Comparison of ENCODE assay signal across 14 cellular contexts in the genomic region with DNA sequence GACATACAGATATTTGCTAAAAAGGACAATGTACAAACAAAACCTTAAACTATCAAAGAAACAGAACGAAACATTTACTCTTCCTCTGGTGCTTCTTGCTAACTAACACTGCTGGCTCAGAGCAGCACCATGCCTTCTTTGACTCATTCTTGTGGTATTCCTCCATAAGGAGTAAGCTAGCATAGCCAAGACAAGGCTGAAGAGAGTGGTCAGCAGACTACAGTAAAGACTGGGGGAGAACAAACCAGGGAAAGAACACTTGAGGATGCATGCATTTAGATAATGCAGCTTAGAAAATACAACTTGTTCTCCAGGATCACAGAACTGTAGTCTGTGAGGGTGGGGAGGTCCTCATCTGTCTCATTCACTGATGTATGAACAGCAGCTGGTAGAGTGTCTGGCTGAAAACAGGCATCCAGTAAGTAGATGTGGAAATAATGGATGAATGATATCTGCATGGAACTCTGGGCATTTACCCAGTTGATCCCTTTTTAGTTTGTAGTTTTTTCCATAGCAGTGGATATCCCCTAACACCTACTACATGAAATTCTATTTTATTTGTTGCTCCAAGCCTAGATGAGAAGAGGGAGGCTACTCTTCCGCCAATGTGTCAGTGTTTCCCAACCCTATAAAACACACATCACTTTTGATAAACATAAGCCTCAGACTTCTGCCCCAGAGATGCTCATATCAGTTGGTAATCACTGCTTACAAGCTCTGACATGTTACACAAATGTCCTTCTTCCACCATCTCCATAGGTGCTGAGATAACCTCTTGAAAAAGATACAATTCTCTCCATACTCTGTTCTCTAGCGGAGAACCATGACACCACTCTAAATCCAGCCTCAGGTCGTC. TPM values are rescaled to one million over a fixed set of nuclear protein-coding genes. Genes with fewer than 3 reads are reported as not detected.
DNase-seq lines count a peak whose midpoint lies in the region; ATAC-seq and TF ChIP-seq lines count a peak whose summit lies in the region.
"Had no signal": no experiment of that assay in that cellular context is flagged by ENCODE, and none has a peak within 500 bp of the region (broad histone marks: within the 10 kb centered on the region; RNA-seq: fewer than 3 reads in every experiment).

No MANE protein-coding gene starts in this region.

- H4K20me1 ChIP-seq in hepatocyte (ENCODE audit: insufficient read depth, poor library complexity, severe bottlenecking), result peaks cover 3% of the 10 kb centered on the region

- intact Hi-C loops in activated CD8-positive, alpha-beta T cell treated with anti-CD3 and anti-CD28 coated beads for 36 hours (cut with micrococcal nuclease), result no loop called here

- peaks cover 20% of the 10 kb centered on the region for H3K4me1 Mint-ChIP-seq in activated T-cell treated with anti-CD3 and anti-CD28 coated beads, Interleukin-2, amount 50 U/mL, for 72 hours (ENCODE audit: low read depth)
- peaks cover 32% of the 10 kb centered on the region for H3K4me1 Mint-ChIP-seq in activated T-cell treated with anti-CD3 and anti-CD28 coated beads, Interleukin-2, amount 50 U/mL, for 4 hours (ENCODE audit: low read depth)
- peaks cover 20% of the 10 kb centered on the region for H3K4me1 Mint-ChIP-seq in activated CD8-positive, alpha-beta T cell treated with anti-CD3 and anti-CD28 coated beads for 36 hours (ENCODE audit: low read depth)

- DNase-seq in activated T-cell treated with anti-CD3 and anti-CD28 coated beads, Interleukin-2, amount 50 U/mL, for 72 hours, result no peak
- no peak for DNase-seq in activated T-cell treated with anti-CD3 and anti-CD28 coated beads, Interleukin-2, amount 50 U/mL, for 4 hours
- DNase-seq in astrocyte of the spinal cord (ENCODE audit: low read depth, low spot score), result peak; percentile 86
- peak; percentile 46 for DNase-seq in hepatocyte (ENCODE audit: low spot score)
- peak; percentile 52 for DNase-seq in stromal cell of bone marrow (ENCODE audit: low read depth)
- no peak for DNase-seq in midbrain (lab: John Stamatoyannopoulos, UW)
- DNase-seq in activated CD8-positive, alpha-beta T cell treated with anti-CD3 and anti-CD28 coated beads for 36 hours, result no peak
- DNase-seq in activated CD4-positive, alpha-beta T cell treated with anti-CD3 and anti-CD28 coated beads for 48 hours, result no peak
- DNase-seq: activated naive CD8-positive, alpha-beta T cell treated with anti-CD3 and anti-CD28 coated beads, Interleukin-2, amount 10 ng/mL, durations not matched to agents 7 days and 5 days; glutamatergic neuron; GOT3; mesendoderm had no signal

- no peak for ATAC-seq in activated T-cell treated with anti-CD3 and anti-CD28 coated beads, Interleukin-2, amount 50 U/mL, for 72 hours (replicated peaks in 1 of 2)
- ATAC-seq in activated T-cell treated with anti-CD3 and anti-CD28 coated beads, Interleukin-2, amount 50 U/mL, for 4 hours, result no peak
- ATAC-seq in activated CD8-positive, alpha-beta T cell treated with anti-CD3 and anti-CD28 coated beads for 36 hours, result no peak

- WGBS in hepatocyte (ENCODE audit: low lambda C conversion rate, missing lambda C conversion rate), result 81% methylated on average over 4 of the region's 4 CpGs

- no peaks in the 10 kb centered on the region for H3K27me3 ChIP-seq in hepatocyte

- H3K9me3 Mint-ChIP-seq in activated T-cell treated with anti-CD3 and anti-CD28 coated beads, Interleukin-2, amount 50 U/mL, for 72 hours, result peaks cover 0 to 5% of the 10 kb centered on the region in 2 donors
- H3K9me3 Mint-ChIP-seq in activated T-cell treated with anti-CD3 and anti-CD28 coated beads, Interleukin-2, amount 50 U/mL, for 4 hours, result peaks cover 13% of the 10 kb centered on the region
- H3K9me3 Mint-ChIP-seq in activated CD8-positive, alpha-beta T cell treated with anti-CD3 and anti-CD28 coated beads for 36 hours, result peaks cover 14% of the 10 kb centered on the region
- H3K9me3 Mint-ChIP-seq: activated naive CD8-positive, alpha-beta T cell treated with anti-CD3 and anti-CD28 coated beads, Interleukin-2, amount 10 ng/mL, durations not matched to agents 7 days and 5 days had no signal

- peak overlapping the region; percentile 20 for H3K27ac Mint-ChIP-seq in activated T-cell treated with anti-CD3 and anti-CD28 coated beads, Interleukin-2, amount 50 U/mL, for 72 hours
- H3K27ac Mint-ChIP-seq in activated CD8-positive, alpha-beta T cell treated with anti-CD3 and anti-CD28 coated beads for 36 hours, result no peak overlapping the region
- H3K27ac Mint-ChIP-seq: activated naive CD8-positive, alpha-beta T cell treated with anti-CD3 and anti-CD28 coated beads, Interleukin-2, amount 10 ng/mL, durations not matched to agents 7 days and 5 days had no signal

- no peaks in the 10 kb centered on the region for H3K9me2 ChIP-seq in hepatocyte (replicated peaks; ENCODE audit: insufficient read depth)

- no peaks in the 10 kb centered on the region for H3K9me3 ChIP-seq in hepatocyte (ENCODE audit: low read depth)

- POLR2A ChIA-PET in activated CD8-positive, alpha-beta T cell treated with anti-CD3 and anti-CD28 coated beads for 36 hours (lab: Charles Lee), result no interaction called here

- H3K36me3 Mint-ChIP-seq in activated T-cell treated with anti-CD3 and anti-CD28 coated beads, Interleukin-2, amount 50 U/mL, for 72 hours (ENCODE audit: insufficient read depth in 2 of 2), result peaks cover 20% of the 10 kb centered on the region in 2 donors
- H3K36me3 Mint-ChIP-seq in activated T-cell treated with anti-CD3 and anti-CD28 coated beads, Interleukin-2, amount 50 U/mL, for 4 hours (ENCODE audit: insufficient read depth), result peaks cover 77% of the 10 kb centered on the region
- peaks cover 77% of the 10 kb centered on the region for H3K36me3 Mint-ChIP-seq in activated CD8-positive, alpha-beta T cell treated with anti-CD3 and anti-CD28 coated beads for 36 hours (ENCODE audit: low read depth)

- no peak overlapping the region for H3K4me3 ChIP-seq in astrocyte of the spinal cord (ENCODE audit: low read depth, low read length)
- H3K4me3 ChIP-seq in hepatocyte, result no peak overlapping the region
- H3K4me3 ChIP-seq: A549, skin epidermis had no signal

- H3K4me2 ChIP-seq in hepatocyte, result no peak overlapping the region
- H3K4me2 ChIP-seq: A549 had no signal

- no peak overlapping the region for H3K4me3 Mint-ChIP-seq in activated T-cell treated with anti-CD3 and anti-CD28 coated beads, Interleukin-2, amount 50 U/mL, for 72 hours
- H3K4me3 Mint-ChIP-seq in activated T-cell treated with anti-CD3 and anti-CD28 coated beads, Interleukin-2, amount 50 U/mL, for 4 hours, result no peak overlapping the region
- H3K4me3 Mint-ChIP-seq in activated CD8-positive, alpha-beta T cell treated with anti-CD3 and anti-CD28 coated beads for 36 hours, result no peak overlapping the region
- H3K4me3 Mint-ChIP-seq: activated naive CD8-positive, alpha-beta T cell treated with anti-CD3 and anti-CD28 coated beads, Interleukin-2, amount 10 ng/mL, durations not matched to agents 7 days and 5 days had no signal

- H3K4me1 ChIP-seq in hepatocyte (ENCODE audit: insufficient read depth), result no peaks in the 10 kb centered on the region

- TF ChIP-seq CTCF in astrocyte of the spinal cord (IDR thresholded peaks at IDR 0.05; ENCODE audit: low read depth, low read length) (no peak), hepatocyte (IDR thresholded peaks at IDR 0.05; ENCODE audit: poor library complexity) (no peak)
- TF ChIP-seq CTCF in activated CD8-positive, alpha-beta T cell treated with anti-CD3 and anti-CD28 coated beads for 36 hours (IDR thresholded peaks at IDR 0.05), result no peak

- peak overlapping the region; percentile 85 for H3K27ac ChIP-seq in hepatocyte
- H3K27ac ChIP-seq: A549 had no signal

- in situ Hi-C loops in astrocyte of the spinal cord (cut with HindIII; ENCODE audit: low sequenced_read_pairs), result no loop called here

- H3K27me3 Mint-ChIP-seq in activated T-cell treated with anti-CD3 and anti-CD28 coated beads, Interleukin-2, amount 50 U/mL, for 72 hours (ENCODE audit: low read depth), result no peaks in the 10 kb centered on the region
- no peaks in the 10 kb centered on the region for H3K27me3 Mint-ChIP-seq in activated T-cell treated with anti-CD3 and anti-CD28 coated beads, Interleukin-2, amount 50 U/mL, for 4 hours (ENCODE audit: low read depth)
- H3K27me3 Mint-ChIP-seq in activated CD8-positive, alpha-beta T cell treated with anti-CD3 and anti-CD28 coated beads for 36 hours, result no peaks in the 10 kb centered on the region
- H3K27me3 Mint-ChIP-seq: activated naive CD8-positive, alpha-beta T cell treated with anti-CD3 and anti-CD28 coated beads, Interleukin-2, amount 10 ng/mL, durations not matched to agents 7 days and 5 days had no signal

- H3K79me2 ChIP-seq in hepatocyte, result peaks cover 19% of the 10 kb centered on the region

- H2AFZ ChIP-seq in hepatocyte, result no peak overlapping the region

- no peaks in the 10 kb centered on the region for H3K36me3 ChIP-seq in hepatocyte (replicated peaks; ENCODE audit: insufficient read depth, low read depth)

- CTCF ChIA-PET in activated CD8-positive, alpha-beta T cell treated with anti-CD3 and anti-CD28 coated beads for 36 hours (lab: Charles Lee), result interaction anchor here (1.1 to 1.6 kb wide), 4 partner anchors 14 to 478 kb away, joined by 3 to 4 read pairs (median 3); no protein-coding TSS in a partner anchor

RNA-seq across cellular contexts. Expression of gene SNX19, which starts 7.3 kb away (rescaled TPM):
- 10 to 100 TPM; 29.5 to 37.1 TPM for total RNA-seq in activated T-cell treated with anti-CD3 and anti-CD28 coated beads, Interleukin-2, amount 50 U/mL, for 72 hours
- 10 to 100 TPM; 24.2 to 31.8 (median 30.9) TPM for total RNA-seq in activated T-cell treated with anti-CD3 and anti-CD28 coated beads, Interleukin-2, amount 50 U/mL, for 4 hours
- total RNA-seq in hepatocyte, result 63.9 and 64.3 TPM in 2 replicates
- 32.1 and 40.6 TPM in 2 replicates for polyA plus RNA-seq in hepatocyte
- 10 to 100 TPM; 20.9 to 22.7 TPM for total RNA-seq in activated CD8-positive, alpha-beta T cell treated with anti-CD3 and anti-CD28 coated beads for 36 hours

Comparison
In these comparisons a context has a peak if more than half of its experiments do, and no peak if none do; other contexts are left out.
1. DNase-seq: peak in astrocyte of the spinal cord (single experiment), hepatocyte (single experiment) and stromal cell of bone marrow (single experiment); none in activated T-cell treated with anti-CD3 and anti-CD28 coated beads, Interleukin-2, amount 50 U/mL, for 72 hours (0 of 2), activated T-cell treated with anti-CD3 and anti-CD28 coated beads, Interleukin-2, amount 50 U/mL, for 4 hours (single experiment), midbrain (single experiment), activated CD8-positive, alpha-beta T cell treated with anti-CD3 and anti-CD28 coated beads for 36 hours (single experiment) and activated CD4-positive, alpha-beta T cell treated with anti-CD3 and anti-CD28 coated beads for 48 hours (single experiment).